In genomic region chr5:65203746-65204145, GRCh38 we compare ENCODE assay signal across 19 cellular contexts.
DNase-seq lines count a peak whose midpoint lies in the region; ATAC-seq and TF ChIP-seq lines count a peak whose summit lies in the region.
"Had no signal": no experiment of that assay in that cellular context is flagged by ENCODE, and none has a peak within 500 bp of the region (broad histone marks: within the 10 kb centered on the region; RNA-seq: fewer than 3 reads in every experiment).

No MANE protein-coding gene starts in this region.

- CTCF ChIA-PET in mammary epithelial cell (lab: Charles Lee; ENCODE audit: low non-redundant PET): no interaction called here

- peaks cover 60% of the 10 kb centered on the region for H3K4me1 ChIP-seq in mammary epithelial cell (ENCODE audit: insufficient read depth, low read length)
- no peaks in the 10 kb centered on the region for H3K4me1 ChIP-seq in esophagus squamous epithelium
- H3K4me1 ChIP-seq in psoas muscle: no peaks in the 10 kb centered on the region
- H3K4me1 ChIP-seq: BLaER1, prostate gland had no signal

- peak overlapping the region; percentile 97 for H3K27ac ChIP-seq in mammary epithelial cell (ENCODE audit: insufficient read depth, low read depth, low read length)
- H3K27ac ChIP-seq in esophagus squamous epithelium: no peak overlapping the region
- no peak overlapping the region for H3K27ac ChIP-seq in psoas muscle
- H3K27ac ChIP-seq: BLaER1, cardiac muscle cell, prostate gland had no signal

- no peaks in the 10 kb centered on the region for H3K79me2 ChIP-seq in mammary epithelial cell (ENCODE audit: insufficient read depth, low read length)

- no peak overlapping the region for H3K4me2 ChIP-seq in mammary epithelial cell (ENCODE audit: insufficient read depth, low read depth, low read length)
- H3K4me2 ChIP-seq: BLaER1 had no signal

- H3K36me3 ChIP-seq in mammary epithelial cell (ENCODE audit: insufficient read depth, low read length) (no peaks in the 10 kb centered on the region), esophagus squamous epithelium (no peaks in the 10 kb centered on the region), psoas muscle (ENCODE audit: insufficient read depth in 1 of 2, low read depth in 1 of 2) (no peaks in the 10 kb centered on the region)
- H3K36me3 ChIP-seq: BLaER1, cardiac muscle cell, prostate gland had no signal

- no peak overlapping the region for H3K4me3 Mint-ChIP-seq in CD14-positive monocyte
- H3K4me3 Mint-ChIP-seq: type B pancreatic cell had no signal

- H2AFZ ChIP-seq in mammary epithelial cell (ENCODE audit: low read depth, low read length): no peak overlapping the region

- no peak overlapping the region for H3K27ac Mint-ChIP-seq in CD14-positive monocyte
- H3K27ac Mint-ChIP-seq: type B pancreatic cell had no signal

- no peak overlapping the region for H3K9ac ChIP-seq in mammary epithelial cell (ENCODE audit: insufficient read depth, low read length)
- H3K9ac ChIP-seq: BLaER1 had no signal

- TF ChIP-seq CTCF in mammary epithelial cell (conservative IDR thresholded peaks at IDR 0.05 in 1 of 2, IDR thresholded peaks at IDR 0.05 in 1 of 2; ENCODE audit: extremely low read depth in 1 of 2, insufficient read depth in 1 of 2, low read depth in 1 of 2, low read length in 2 of 2) (no peak), esophagus squamous epithelium (IDR thresholded peaks at IDR 0.05) (no peak), psoas muscle (IDR thresholded peaks at IDR 0.05) (no peak), CD14-positive monocyte (IDR thresholded peaks at IDR 0.05) (no peak)

- no peak for TF ChIP-seq POLR2A in esophagus squamous epithelium (IDR thresholded peaks at IDR 0.05)

- dilution Hi-C loops in mammary epithelial cell (cut with HindIII; ENCODE audit: low sequenced_read_pairs): no loop called here

- BruUV-seq in mammary epithelial cell (replicated peaks; lab: Mats Ljungman, UMichigan): no TSS peak

- ATAC-seq in psoas muscle (no peak), HG02870 (IDR thresholded peaks at IDR 0.05; ENCODE audit: unreplicated experiment) (no peak)

- in situ Hi-C loops in mammary epithelial cell (cut with MboI; ENCODE audit: low sequenced_read_pairs in 2 of 2): no loop called here

- peaks cover 0 to 2% (median 0%) of the 10 kb centered on the region in 7 donors for H3K9me3 Mint-ChIP-seq in CD14-positive monocyte
- H3K9me3 Mint-ChIP-seq: type B pancreatic cell had no signal

- WGBS in mammary epithelial cell (ENCODE audit: low coverage, missing lambda C conversion rate): 4% methylated on average over 1 of the region's 1 CpG
- 32% methylated on average over 1 of the region's 1 CpG for WGBS in esophagus squamous epithelium, 2 donors
- WGBS in psoas muscle, 3 donors: 41 to 53% (median 53%) methylated on average over 1 of the region's 1 CpG

- H3K36me3 Mint-ChIP-seq in CD14-positive monocyte: no peaks in the 10 kb centered on the region
- H3K36me3 Mint-ChIP-seq: type B pancreatic cell had no signal

- H3K27me3 Mint-ChIP-seq in CD14-positive monocyte (ENCODE audit: low read depth in 3 of 3): no peaks in the 10 kb centered on the region
- H3K27me3 Mint-ChIP-seq: type B pancreatic cell had no signal

- H3K4me3 ChIP-seq in mammary epithelial cell (replicated peaks in 1 of 3; ENCODE audit: insufficient read depth in 1 of 3, low read depth in 2 of 3, low read length in 3 of 3) (no peak overlapping the region), esophagus squamous epithelium (no peak overlapping the region), psoas muscle (no peak overlapping the region)
- H3K4me3 ChIP-seq: BLaER1, cardiac muscle cell, prostate gland had no signal

- H3K9me3 ChIP-seq in mammary epithelial cell (replicated peaks; ENCODE audit: insufficient read depth, low read length) (peaks cover 5% of the 10 kb centered on the region), esophagus squamous epithelium (no peaks in the 10 kb centered on the region), psoas muscle (no peaks in the 10 kb centered on the region)
- H3K9me3 ChIP-seq: BLaER1, prostate gland had no signal

- H3K4me1 Mint-ChIP-seq in CD14-positive monocyte: no peaks in the 10 kb centered on the region

- H4K20me1 ChIP-seq in mammary epithelial cell (ENCODE audit: insufficient read depth, low read length): no peaks in the 10 kb centered on the region
- H4K20me1 ChIP-seq: BLaER1 had no signal

- intact Hi-C loops in mammary epithelial cell (cut with micrococcal nuclease) (loop anchor here (1.0 kb wide), 1 partner anchor 13 kb away; no protein-coding TSS in a partner anchor), esophagus squamous epithelium (cut with DNase I) (no loop called here), psoas muscle (cut with DNase I) (loop anchor here in 1 of 2 donors (2.0 kb wide), 1 partner anchor 27 kb away; no protein-coding TSS in a partner anchor), CD14-positive monocyte (cut with micrococcal nuclease) (no loop called here)

- DNase-seq in AG08396 (ENCODE audit: low spot score) (peak; percentile 34), LHCN-M2 (ENCODE audit: low read depth) (peak; percentile 92), mammary epithelial cell (peak; percentile 90), kidney glomerular epithelial cell (lab: John Stamatoyannopoulos, UW) (peak; percentile 34), esophagus squamous epithelium (lab: John Stamatoyannopoulos, UW) (no peak), psoas muscle (no peak), CD14-positive monocyte (ENCODE audit: low spot score) (no peak)
- DNase-seq: activated CD4-positive, alpha-beta T cell treated with anti-CD3 and anti-CD28 coated beads for 48 hours; DND-41; H7; midbrain; NCI-H446; stimulated activated CD4-positive, alpha-beta T cell treated with anti-CD3 and anti-CD28 coated beads, Interleukin-1b, Interleukin-23, amount 100 ng/mL, for 48 hours; T-helper 2 cell had no signal

- H3K27me3 ChIP-seq in mammary epithelial cell (ENCODE audit: insufficient read depth, low read length) (no peaks in the 10 kb centered on the region), esophagus squamous epithelium (no peaks in the 10 kb centered on the region), psoas muscle (ENCODE audit: insufficient read depth in 3 of 3, low read length in 2 of 3) (no peaks in the 10 kb centered on the region)
- H3K27me3 ChIP-seq: BLaER1, cardiac muscle cell had no signal

Comparison
In these comparisons a context has a peak if more than half of its experiments do, and no peak if none do; other contexts are left out.
1. DNase-seq: peak in AG08396 (single experiment), LHCN-M2 (single experiment), mammary epithelial cell (single experiment) and kidney glomerular epithelial cell (single experiment); none in esophagus squamous epithelium (single experiment), psoas muscle (0 of 2) and CD14-positive monocyte (single experiment).